18 cellular contexts compared by ENCODE assay signal in genomic region chr9:79902937-79903600, GRCh38.
"Had no signal": no experiment of that assay in that cellular context is flagged by ENCODE, and none has a peak within 500 bp of the region (broad histone marks: within the 10 kb centered on the region; RNA-seq: fewer than 3 reads in every experiment).

No MANE protein-coding gene starts in this region.

- H3K27ac ChIP-seq: esophagus squamous epithelium, heart right ventricle, neutrophil, parathyroid adenoma, right atrium auricular region, tibial nerve, uterus had no signal

- DNase-seq: activated CD4-positive, alpha-beta T cell treated with anti-CD3 and anti-CD28 coated beads, Interleukin-2, amount 10 ng/mL, durations not matched to agents 24 days and 14 days; activated CD8-positive, alpha-beta T cell treated with anti-CD3 and anti-CD28 coated beads for 36 hours; activated naive CD4-positive, alpha-beta T cell treated with anti-CD3 and anti-CD28 coated beads for 36 hours; activated T-cell treated with anti-CD3 and anti-CD28 coated beads, Interleukin-2, amount 50 U/mL, for 24 hours; effector memory CD4-positive, alpha-beta T cell; esophagus squamous epithelium; heart right ventricle; immature natural killer cell; kidney glomerular epithelial cell; naive thymus-derived CD4-positive, alpha-beta T cell; stimulated activated CD4-positive, alpha-beta T cell treated with anti-CD3 and anti-CD28 coated beads, Interleukin-15, amount 100 ng/mL, for 24 hours; stimulated activated CD4-positive, alpha-beta T cell treated with anti-CD3 and anti-CD28 coated beads, Interleukin-2, amount 100 ng/mL, for 48 hours; T1000; uterus had no signal

- ATAC-seq: activated CD8-positive, alpha-beta T cell treated with anti-CD3 and anti-CD28 coated beads for 36 hours; heart right ventricle; naive thymus-derived CD4-positive, alpha-beta T cell had no signal
